1 cellular context compared by ENCODE assay signal in the genomic region with DNA sequence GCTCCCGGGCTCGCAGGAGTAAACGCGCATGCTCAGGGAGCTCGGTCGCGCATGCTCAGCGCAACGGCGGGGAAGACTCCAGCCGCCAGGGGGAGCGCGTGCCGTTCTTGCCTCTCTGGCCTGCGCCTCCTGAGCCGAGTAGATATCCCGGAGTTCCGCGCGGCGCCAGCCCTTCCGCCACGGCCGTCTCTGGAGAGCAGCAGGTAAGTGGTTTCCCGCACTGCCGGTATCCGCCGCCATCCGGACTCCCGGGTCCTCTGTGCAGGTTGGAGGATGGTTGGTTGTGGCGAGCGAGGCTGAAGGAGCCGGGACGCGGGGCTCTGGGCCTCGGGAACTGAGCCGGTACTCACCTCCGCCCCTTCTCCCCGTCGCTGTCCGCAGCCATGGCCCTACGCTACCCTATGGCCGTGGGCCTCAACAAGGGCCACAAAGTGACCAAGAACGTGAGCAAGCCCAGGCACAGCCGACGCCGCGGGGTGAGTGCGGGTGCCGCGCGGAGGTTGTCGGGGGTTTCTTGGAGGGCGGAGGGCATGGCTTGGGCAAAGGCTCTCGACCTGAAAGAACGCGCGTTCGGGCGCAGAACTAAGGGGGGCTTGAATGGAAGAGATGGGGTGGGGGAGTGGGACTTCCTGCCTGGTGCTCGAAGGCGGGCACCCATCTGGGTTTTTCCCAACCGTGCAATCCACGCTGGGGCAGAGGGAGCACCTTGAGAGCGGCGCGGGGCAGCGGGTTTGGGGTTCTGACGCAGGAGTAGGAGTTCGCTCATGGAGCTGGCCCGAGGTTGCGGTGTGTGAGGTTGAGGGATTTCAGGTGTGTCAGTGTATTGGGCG.
TF ChIP-seq lines count a peak whose summit lies in the region.

Gene RPL36, plus strand, starts transcription at position 171 of the 830 bp plus-strand sequence. Its CDS starts 213 bp downstream, at position 384.

TF ChIP-seq in K562, 482 proteins besides CTCF, POLR2A, EP300 and RAD21 (continued from another document and continues in another):
- TF ChIP-seq NONO (IDR thresholded peaks at IDR 0.05; ENCODE audit: low read depth in 2 of 2, low read length in 1 of 2) (peak; percentile 58 to 89; a peak in 3 of 4 replicates), SNRNP70 (optimal IDR thresholded peaks at IDR 0.05; ENCODE audit: low read depth, low read length) (no peak), IRF9 (tag; IDR thresholded peaks at IDR 0.05) (no peak; the same call in 1 of the 2 replicates), NFXL1 (CRISPR knock-in tag; IDR thresholded peaks at IDR 0.05) (no peak), MEF2A (IDR thresholded peaks at IDR 0.05; ENCODE audit: control insufficient read depth, low read depth, low read length) (no peak), ZBTB49 (CRISPR knock-in tag; IDR thresholded peaks at IDR 0.05; ENCODE audit: borderline replicate concordance) (0 out of 2 replicates have a peak, but pooled peaks have one; percentile 27), RBM22 (IDR thresholded peaks at IDR 0.05; ENCODE audit: low read depth, low read length, poor library complexity, severe bottlenecking) (peak; percentile 98), SMARCE1 (IDR thresholded peaks at IDR 0.05) (no peak), GATAD2B (IDR thresholded peaks at IDR 0.05; ENCODE audit: borderline replicate concordance) (0 out of 2 replicates have a peak, but pooled peaks have one; percentile 36), ZC3H4 (CRISPR knock-in tag; IDR thresholded peaks at IDR 0.05; ENCODE audit: borderline replicate concordance) (peak; percentile 91; the same call in 1 of the 2 replicates), MCM3 (IDR thresholded peaks at IDR 0.05) (no peak), ZNF165 (CRISPR knock-in tag; IDR thresholded peaks at IDR 0.05; ENCODE audit: borderline replicate concordance) (no peak; the same call in 1 of the 2 replicates), SIN3A (IDR thresholded peaks at IDR 0.05; ENCODE audit: borderline replicate concordance in 2 of 2, control insufficient read depth in 1 of 2, low read depth in 2 of 2, low read length in 2 of 2) (peak; percentile 47 to 49; a peak in 2 of 4 replicates), PPARD (CRISPR knock-in tag; IDR thresholded peaks at IDR 0.05) (no peak), MXI1 (IDR thresholded peaks at IDR 0.05; ENCODE audit: low read depth, low read length) (0 out of 2 replicates have a peak, but pooled peaks have one; percentile 11), BCL6 (CRISPR knock-in tag; IDR thresholded peaks at IDR 0.05) (no peak), HNRNPL (IDR thresholded peaks at IDR 0.05; ENCODE audit: low read depth, low read length) (peak; percentile 76; the same call in 1 of the 2 replicates), ZNF561 (CRISPR knock-in tag; conservative IDR thresholded peaks at IDR 0.05) (no peak), CTBP1 (IDR thresholded peaks at IDR 0.05; ENCODE audit: borderline replicate concordance) (peak; percentile 83), ZNF408 (CRISPR knock-in tag; IDR thresholded peaks at IDR 0.05; ENCODE audit: low read depth) (no peak), NUFIP1 (IDR thresholded peaks at IDR 0.05; ENCODE audit: partially characterized antibody) (no peak), ZNF140 (CRISPR knock-in tag; IDR thresholded peaks at IDR 0.05) (no peak), NFE2L1 (tag; IDR thresholded peaks at IDR 0.05; ENCODE audit: borderline replicate concordance, low read depth) (no peak), NELFE (IDR thresholded peaks at IDR 0.05; ENCODE audit: insufficient read depth, insufficient read length) (peak; percentile 47), SRF (CRISPR knock-in tag; IDR thresholded peaks at IDR 0.05) (0 out of 4 replicates have a peak, but pooled peaks of 1 of the 2 experiments have one; percentile 54), POLR2AphosphoS5 (IDR thresholded peaks at IDR 0.05; ENCODE audit: control insufficient read depth, insufficient read depth, low read depth, low read length) (peak; percentile 98), CAMTA2 (CRISPR knock-in tag; conservative IDR thresholded peaks at IDR 0.05) (no peak), ZNF311 (CRISPR knock-in tag; IDR thresholded peaks at IDR 0.05) (no peak), PREB (CRISPR knock-in tag; IDR thresholded peaks at IDR 0.05) (no peak), MCM2 (IDR thresholded peaks at IDR 0.05; ENCODE audit: low read depth) (0 out of 2 replicates have a peak, but pooled peaks have one; percentile 6), FOS (IDR thresholded peaks at IDR 0.05; ENCODE audit: extremely low read depth, insufficient read length) (no peak)
- TF ChIP-seq, protein P1, sequence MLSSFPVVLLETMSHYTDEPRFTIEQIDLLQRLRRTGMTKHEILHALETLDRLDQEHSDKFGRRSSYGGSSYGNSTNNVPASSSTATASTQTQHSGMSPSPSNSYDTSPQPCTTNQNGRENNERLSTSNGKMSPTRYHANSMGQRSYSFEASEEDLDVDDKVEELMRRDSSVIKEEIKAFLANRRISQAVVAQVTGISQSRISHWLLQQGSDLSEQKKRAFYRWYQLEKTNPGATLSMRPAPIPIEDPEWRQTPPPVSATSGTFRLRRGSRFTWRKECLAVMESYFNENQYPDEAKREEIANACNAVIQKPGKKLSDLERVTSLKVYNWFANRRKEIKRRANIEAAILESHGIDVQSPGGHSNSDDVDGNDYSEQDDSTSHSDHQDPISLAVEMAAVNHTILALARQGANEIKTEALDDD (IDR thresholded peaks at IDR 0.05), result no peak
- TF ChIP-seq, protein P2, sequence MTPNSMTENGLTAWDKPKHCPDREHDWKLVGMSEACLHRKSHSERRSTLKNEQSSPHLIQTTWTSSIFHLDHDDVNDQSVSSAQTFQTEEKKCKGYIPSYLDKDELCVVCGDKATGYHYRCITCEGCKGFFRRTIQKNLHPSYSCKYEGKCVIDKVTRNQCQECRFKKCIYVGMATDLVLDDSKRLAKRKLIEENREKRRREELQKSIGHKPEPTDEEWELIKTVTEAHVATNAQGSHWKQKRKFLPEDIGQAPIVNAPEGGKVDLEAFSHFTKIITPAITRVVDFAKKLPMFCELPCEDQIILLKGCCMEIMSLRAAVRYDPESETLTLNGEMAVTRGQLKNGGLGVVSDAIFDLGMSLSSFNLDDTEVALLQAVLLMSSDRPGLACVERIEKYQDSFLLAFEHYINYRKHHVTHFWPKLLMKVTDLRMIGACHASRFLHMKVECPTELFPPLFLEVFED (CRISPR knock-in tag; conservative IDR thresholded peaks at IDR 0.05), result peak; percentile 27; the same call in 1 of the 2 replicates
- TF ChIP-seq, protein P3, sequence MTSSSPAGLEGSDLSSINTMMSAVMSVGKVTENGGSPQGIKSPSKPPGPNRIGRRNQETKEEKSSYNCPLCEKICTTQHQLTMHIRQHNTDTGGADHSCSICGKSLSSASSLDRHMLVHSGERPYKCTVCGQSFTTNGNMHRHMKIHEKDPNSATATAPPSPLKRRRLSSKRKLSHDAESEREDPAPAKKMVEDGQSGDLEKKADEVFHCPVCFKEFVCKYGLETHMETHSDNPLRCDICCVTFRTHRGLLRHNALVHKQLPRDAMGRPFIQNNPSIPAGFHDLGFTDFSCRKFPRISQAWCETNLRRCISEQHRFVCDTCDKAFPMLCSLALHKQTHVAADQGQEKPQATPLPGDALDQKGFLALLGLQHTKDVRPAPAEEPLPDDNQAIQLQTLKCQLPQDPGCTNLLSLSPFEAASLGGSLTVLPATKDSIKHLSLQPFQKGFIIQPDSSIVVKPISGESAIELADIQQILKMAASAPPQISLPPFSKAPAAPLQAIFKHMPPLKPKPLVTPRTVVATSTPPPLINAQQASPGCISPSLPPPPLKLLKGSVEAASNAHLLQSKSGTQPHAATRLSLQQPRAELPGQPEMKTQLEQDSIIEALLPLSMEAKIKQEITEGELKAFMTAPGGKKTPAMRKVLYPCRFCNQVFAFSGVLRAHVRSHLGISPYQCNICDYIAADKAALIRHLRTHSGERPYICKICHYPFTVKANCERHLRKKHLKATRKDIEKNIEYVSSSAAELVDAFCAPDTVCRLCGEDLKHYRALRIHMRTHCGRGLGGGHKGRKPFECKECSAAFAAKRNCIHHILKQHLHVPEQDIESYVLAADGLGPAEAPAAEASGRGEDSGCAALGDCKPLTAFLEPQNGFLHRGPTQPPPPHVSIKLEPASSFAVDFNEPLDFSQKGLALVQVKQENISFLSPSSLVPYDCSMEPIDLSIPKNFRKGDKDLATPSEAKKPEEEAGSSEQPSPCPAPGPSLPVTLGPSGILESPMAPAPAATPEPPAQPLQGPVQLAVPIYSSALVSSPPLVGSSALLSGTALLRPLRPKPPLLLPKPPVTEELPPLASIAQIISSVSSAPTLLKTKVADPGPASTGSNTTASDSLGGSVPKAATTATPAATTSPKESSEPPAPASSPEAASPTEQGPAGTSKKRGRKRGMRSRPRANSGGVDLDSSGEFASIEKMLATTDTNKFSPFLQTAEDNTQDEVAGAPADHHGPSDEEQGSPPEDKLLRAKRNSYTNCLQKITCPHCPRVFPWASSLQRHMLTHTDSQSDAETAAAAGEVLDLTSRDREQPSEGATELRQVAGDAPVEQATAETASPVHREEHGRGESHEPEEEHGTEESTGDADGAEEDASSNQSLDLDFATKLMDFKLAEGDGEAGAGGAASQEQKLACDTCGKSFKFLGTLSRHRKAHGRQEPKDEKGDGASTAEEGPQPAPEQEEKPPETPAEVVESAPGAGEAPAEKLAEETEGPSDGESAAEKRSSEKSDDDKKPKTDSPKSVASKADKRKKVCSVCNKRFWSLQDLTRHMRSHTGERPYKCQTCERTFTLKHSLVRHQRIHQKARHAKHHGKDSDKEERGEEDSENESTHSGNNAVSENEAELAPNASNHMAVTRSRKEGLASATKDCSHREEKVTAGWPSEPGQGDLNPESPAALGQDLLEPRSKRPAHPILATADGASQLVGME (CRISPR knock-in tag; IDR thresholded peaks at IDR 0.05), result peak; percentile 71; the same call in 1 of the 2 replicates
- TF ChIP-seq, protein P4, sequence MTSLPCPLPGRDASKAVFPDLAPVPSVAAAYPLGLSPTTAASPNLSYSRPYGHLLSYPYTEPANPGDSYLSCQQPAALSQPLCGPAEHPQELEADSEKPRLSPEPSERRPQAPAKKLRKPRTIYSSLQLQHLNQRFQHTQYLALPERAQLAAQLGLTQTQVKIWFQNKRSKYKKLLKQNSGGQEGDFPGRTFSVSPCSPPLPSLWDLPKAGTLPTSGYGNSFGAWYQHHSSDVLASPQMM (CRISPR knock-in tag; IDR thresholded peaks at IDR 0.05), result no peak
- TF ChIP-seq, protein P5, sequence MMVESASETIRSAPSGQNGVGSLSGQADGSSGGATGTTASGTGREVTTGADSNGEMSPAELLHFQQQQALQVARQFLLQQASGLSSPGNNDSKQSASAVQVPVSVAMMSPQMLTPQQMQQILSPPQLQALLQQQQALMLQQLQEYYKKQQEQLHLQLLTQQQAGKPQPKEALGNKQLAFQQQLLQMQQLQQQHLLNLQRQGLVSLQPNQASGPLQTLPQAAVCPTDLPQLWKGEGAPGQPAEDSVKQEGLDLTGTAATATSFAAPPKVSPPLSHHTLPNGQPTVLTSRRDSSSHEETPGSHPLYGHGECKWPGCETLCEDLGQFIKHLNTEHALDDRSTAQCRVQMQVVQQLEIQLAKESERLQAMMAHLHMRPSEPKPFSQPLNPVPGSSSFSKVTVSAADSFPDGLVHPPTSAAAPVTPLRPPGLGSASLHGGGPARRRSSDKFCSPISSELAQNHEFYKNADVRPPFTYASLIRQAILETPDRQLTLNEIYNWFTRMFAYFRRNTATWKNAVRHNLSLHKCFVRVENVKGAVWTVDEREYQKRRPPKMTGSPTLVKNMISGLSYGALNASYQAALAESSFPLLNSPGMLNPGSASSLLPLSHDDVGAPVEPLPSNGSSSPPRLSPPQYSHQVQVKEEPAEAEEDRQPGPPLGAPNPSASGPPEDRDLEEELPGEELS (CRISPR knock-in tag; IDR thresholded peaks at IDR 0.05; ENCODE audit: borderline replicate concordance), result peak; percentile 21; the same call in 1 of the 2 replicates
- TF ChIP-seq, protein P6, sequence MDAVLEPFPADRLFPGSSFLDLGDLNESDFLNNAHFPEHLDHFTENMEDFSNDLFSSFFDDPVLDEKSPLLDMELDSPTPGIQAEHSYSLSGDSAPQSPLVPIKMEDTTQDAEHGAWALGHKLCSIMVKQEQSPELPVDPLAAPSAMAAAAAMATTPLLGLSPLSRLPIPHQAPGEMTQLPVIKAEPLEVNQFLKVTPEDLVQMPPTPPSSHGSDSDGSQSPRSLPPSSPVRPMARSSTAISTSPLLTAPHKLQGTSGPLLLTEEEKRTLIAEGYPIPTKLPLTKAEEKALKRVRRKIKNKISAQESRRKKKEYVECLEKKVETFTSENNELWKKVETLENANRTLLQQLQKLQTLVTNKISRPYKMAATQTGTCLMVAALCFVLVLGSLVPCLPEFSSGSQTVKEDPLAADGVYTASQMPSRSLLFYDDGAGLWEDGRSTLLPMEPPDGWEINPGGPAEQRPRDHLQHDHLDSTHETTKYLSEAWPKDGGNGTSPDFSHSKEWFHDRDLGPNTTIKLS (IDR thresholded peaks at IDR 0.05; ENCODE audit: borderline replicate concordance, low read depth), result peak; percentile 88; the same call in 1 of the 2 replicates
